ENCODE assay signal across 1 cellular context in the genomic region with DNA sequence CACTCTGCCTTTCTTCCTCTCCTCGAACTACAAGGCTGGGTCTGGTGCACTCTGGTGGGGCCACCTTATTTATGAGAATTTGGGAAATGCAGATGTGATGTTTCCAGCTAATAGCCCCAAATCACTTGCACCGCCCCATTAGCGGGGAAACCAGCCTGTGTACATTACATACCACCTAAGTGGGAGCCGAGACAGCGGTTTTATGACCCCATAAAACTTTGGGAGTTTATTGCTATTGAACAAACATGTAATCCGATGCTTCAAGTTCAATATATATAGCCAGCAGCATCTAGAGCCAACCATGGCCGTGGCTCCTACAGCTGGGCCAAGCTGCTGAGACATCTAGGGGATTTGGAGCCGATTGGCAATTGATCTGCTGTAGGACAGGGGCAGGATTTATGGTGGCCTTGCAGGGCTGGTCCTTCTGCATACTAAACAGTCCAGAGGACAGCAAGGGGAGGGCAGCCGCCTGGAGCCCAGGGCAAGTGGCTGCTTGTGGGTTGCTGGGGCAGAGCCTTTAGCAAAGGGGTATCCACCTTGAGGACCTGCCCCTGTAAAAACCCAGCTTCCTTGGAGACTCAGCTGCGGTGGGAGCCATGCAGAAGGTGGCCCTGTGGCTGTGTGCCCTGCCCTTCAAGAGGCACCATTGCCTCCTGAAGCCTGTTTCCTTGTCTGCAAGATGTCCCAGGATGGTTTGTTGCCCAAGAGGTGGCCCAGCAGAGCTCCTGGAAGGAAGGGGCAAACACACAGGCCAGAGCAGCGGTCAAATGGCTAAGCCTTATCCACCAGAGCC.
TF ChIP-seq lines count a peak whose summit lies in the region.

No MANE protein-coding gene starts in this region.

TF ChIP-seq in HEK293, 187 proteins besides CTCF, POLR2A, EP300 and RAD21 (continued from another document and continues in another):
- TF ChIP-seq, protein P1, sequence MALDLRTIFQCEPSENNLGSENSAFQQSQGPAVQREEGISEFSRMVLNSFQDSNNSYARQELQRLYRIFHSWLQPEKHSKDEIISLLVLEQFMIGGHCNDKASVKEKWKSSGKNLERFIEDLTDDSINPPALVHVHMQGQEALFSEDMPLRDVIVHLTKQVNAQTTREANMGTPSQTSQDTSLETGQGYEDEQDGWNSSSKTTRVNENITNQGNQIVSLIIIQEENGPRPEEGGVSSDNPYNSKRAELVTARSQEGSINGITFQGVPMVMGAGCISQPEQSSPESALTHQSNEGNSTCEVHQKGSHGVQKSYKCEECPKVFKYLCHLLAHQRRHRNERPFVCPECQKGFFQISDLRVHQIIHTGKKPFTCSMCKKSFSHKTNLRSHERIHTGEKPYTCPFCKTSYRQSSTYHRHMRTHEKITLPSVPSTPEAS (tag by site-specific recombination; IDR thresholded peaks at IDR 0.05), result no peak
- TF ChIP-seq ZIC2 (tag by site-specific recombination; IDR thresholded peaks at IDR 0.05) (peak; percentile 64), ZNF76 (tag by site-specific recombination; IDR thresholded peaks at IDR 0.05; ENCODE audit: borderline replicate concordance, low read depth) (no peak), ZNF416 (tag by site-specific recombination; IDR thresholded peaks at IDR 0.05) (no peak), IKZF3 (tag by site-specific recombination; IDR thresholded peaks at IDR 0.05) (peak; percentile 93), ZNF174 (tag by site-specific recombination; IDR thresholded peaks at IDR 0.05) (no peak), ZNF701 (tag by site-specific recombination; IDR thresholded peaks at IDR 0.05) (no peak), ZNF473 (tag by site-specific recombination; IDR thresholded peaks at IDR 0.05) (no peak), ZNF341 (tag by site-specific recombination; IDR thresholded peaks at IDR 0.05; ENCODE audit: low read depth) (peak; percentile 61), ZXDB (tag by site-specific recombination; IDR thresholded peaks at IDR 0.05) (peak; percentile 64), ZNF335 (tag by site-specific recombination; conservative IDR thresholded peaks at IDR 0.05) (no peak), ZNF544 (tag by site-specific recombination; IDR thresholded peaks at IDR 0.05) (no peak), ZNF132 (tag by site-specific recombination; IDR thresholded peaks at IDR 0.05; ENCODE audit: borderline replicate concordance) (no peak)
- TF ChIP-seq, protein P2, sequence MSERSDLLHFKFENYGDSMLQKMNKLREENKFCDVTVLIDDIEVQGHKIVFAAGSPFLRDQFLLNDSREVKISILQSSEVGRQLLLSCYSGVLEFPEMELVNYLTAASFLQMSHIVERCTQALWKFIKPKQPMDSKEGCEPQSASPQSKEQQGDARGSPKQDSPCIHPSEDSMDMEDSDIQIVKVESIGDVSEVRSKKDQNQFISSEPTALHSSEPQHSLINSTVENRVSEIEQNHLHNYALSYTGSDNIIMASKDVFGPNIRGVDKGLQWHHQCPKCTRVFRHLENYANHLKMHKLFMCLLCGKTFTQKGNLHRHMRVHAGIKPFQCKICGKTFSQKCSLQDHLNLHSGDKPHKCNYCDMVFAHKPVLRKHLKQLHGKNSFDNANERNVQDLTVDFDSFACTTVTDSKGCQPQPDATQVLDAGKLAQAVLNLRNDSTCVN (tag by site-specific recombination; optimal IDR thresholded peaks at IDR 0.05), result no peak
- TF ChIP-seq, protein P3, sequence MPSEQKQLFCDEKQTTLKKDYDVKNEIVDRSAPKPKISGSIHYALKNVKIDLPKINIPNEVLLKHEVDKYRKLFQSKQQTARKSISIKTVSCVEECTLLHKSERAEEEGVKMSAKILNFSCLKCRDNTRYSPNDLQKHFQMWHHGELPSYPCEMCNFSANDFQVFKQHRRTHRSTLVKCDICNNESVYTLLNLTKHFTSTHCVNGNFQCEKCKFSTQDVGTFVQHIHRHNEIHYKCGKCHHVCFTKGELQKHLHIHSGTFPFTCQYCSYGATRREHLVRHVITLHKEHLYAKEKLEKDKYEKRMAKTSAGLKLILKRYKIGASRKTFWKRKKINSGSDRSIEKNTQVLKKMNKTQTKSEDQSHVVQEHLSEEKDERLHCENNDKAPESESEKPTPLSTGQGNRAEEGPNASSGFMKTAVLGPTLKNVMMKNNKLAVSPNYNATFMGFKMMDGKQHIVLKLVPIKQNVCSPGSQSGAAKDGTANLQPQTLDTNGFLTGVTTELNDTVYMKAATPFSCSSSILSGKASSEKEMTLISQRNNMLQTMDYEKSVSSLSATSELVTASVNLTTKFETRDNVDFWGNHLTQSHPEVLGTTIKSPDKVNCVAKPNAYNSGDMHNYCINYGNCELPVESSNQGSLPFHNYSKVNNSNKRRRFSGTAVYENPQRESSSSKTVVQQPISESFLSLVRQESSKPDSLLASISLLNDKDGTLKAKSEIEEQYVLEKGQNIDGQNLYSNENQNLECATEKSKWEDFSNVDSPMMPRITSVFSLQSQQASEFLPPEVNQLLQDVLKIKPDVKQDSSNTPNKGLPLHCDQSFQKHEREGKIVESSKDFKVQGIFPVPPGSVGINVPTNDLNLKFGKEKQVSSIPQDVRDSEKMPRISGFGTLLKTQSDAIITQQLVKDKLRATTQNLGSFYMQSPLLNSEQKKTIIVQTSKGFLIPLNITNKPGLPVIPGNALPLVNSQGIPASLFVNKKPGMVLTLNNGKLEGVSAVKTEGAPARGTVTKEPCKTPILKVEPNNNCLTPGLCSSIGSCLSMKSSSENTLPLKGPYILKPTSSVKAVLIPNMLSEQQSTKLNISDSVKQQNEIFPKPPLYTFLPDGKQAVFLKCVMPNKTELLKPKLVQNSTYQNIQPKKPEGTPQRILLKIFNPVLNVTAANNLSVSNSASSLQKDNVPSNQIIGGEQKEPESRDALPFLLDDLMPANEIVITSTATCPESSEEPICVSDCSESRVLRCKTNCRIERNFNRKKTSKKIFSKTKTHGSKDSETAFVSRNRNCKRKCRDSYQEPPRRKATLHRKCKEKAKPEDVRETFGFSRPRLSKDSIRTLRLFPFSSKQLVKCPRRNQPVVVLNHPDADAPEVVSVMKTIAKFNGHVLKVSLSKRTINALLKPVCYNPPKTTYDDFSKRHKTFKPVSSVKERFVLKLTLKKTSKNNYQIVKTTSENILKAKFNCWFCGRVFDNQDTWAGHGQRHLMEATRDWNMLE (tag by site-specific recombination; conservative IDR thresholded peaks at IDR 0.05; ENCODE audit: low read depth), result no peak
- TF ChIP-seq, protein P4, sequence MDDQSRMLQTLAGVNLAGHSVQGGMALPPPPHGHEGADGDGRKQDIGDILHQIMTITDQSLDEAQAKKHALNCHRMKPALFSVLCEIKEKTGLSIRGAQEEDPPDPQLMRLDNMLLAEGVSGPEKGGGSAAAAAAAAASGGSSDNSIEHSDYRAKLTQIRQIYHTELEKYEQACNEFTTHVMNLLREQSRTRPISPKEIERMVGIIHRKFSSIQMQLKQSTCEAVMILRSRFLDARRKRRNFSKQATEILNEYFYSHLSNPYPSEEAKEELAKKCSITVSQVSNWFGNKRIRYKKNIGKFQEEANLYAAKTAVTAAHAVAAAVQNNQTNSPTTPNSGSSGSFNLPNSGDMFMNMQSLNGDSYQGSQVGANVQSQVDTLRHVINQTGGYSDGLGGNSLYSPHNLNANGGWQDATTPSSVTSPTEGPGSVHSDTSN (CRISPR knock-in tag; IDR thresholded peaks at IDR 0.05), result no peak
- TF ChIP-seq, protein P5, sequence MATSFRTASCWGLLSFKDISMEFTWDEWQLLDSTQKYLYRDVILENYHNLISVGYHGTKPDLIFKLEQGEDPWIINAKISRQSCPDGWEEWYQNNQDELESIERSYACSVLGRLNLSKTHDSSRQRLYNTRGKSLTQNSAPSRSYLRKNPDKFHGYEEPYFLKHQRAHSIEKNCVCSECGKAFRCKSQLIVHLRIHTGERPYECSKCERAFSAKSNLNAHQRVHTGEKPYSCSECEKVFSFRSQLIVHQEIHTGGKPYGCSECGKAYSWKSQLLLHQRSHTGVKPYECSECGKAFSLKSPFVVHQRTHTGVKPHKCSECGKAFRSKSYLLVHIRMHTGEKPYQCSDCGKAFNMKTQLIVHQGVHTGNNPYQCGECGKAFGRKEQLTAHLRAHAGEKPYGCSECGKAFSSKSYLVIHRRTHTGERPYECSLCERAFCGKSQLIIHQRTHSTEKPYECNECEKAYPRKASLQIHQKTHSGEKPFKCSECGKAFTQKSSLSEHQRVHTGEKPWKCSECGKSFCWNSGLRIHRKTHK (tag by site-specific recombination; IDR thresholded peaks at IDR 0.05), result no peak
- TF ChIP-seq, protein P6, sequence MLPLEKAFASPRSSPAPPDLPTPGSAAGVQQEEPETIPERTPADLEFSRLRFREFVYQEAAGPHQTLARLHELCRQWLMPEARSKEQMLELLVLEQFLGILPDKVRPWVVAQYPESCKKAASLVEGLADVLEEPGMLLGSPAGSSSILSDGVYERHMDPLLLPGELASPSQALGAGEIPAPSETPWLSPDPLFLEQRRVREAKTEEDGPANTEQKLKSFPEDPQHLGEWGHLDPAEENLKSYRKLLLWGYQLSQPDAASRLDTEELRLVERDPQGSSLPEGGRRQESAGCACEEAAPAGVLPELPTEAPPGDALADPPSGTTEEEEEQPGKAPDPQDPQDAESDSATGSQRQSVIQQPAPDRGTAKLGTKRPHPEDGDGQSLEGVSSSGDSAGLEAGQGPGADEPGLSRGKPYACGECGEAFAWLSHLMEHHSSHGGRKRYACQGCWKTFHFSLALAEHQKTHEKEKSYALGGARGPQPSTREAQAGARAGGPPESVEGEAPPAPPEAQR (tag by site-specific recombination; IDR thresholded peaks at IDR 0.05), result no peak
- TF ChIP-seq, protein P7, sequence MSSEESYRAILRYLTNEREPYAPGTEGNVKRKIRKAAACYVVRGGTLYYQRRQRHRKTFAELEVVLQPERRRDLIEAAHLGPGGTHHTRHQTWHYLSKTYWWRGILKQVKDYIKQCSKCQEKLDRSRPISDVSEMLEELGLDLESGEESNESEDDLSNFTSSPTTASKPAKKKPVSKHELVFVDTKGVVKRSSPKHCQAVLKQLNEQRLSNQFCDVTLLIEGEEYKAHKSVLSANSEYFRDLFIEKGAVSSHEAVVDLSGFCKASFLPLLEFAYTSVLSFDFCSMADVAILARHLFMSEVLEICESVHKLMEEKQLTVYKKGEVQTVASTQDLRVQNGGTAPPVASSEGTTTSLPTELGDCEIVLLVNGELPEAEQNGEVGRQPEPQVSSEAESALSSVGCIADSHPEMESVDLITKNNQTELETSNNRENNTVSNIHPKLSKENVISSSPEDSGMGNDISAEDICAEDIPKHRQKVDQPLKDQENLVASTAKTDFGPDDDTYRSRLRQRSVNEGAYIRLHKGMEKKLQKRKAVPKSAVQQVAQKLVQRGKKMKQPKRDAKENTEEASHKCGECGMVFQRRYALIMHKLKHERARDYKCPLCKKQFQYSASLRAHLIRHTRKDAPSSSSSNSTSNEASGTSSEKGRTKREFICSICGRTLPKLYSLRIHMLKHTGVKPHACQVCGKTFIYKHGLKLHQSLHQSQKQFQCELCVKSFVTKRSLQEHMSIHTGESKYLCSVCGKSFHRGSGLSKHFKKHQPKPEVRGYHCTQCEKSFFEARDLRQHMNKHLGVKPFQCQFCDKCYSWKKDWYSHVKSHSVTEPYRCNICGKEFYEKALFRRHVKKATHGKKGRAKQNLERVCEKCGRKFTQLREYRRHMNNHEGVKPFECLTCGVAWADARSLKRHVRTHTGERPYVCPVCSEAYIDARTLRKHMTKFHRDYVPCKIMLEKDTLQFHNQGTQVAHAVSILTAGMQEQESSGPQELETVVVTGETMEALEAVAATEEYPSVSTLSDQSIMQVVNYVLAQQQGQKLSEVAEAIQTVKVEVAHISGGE (tag by site-specific recombination; conservative IDR thresholded peaks at IDR 0.05; ENCODE audit: low read depth), result no peak
- TF ChIP-seq, protein P8, sequence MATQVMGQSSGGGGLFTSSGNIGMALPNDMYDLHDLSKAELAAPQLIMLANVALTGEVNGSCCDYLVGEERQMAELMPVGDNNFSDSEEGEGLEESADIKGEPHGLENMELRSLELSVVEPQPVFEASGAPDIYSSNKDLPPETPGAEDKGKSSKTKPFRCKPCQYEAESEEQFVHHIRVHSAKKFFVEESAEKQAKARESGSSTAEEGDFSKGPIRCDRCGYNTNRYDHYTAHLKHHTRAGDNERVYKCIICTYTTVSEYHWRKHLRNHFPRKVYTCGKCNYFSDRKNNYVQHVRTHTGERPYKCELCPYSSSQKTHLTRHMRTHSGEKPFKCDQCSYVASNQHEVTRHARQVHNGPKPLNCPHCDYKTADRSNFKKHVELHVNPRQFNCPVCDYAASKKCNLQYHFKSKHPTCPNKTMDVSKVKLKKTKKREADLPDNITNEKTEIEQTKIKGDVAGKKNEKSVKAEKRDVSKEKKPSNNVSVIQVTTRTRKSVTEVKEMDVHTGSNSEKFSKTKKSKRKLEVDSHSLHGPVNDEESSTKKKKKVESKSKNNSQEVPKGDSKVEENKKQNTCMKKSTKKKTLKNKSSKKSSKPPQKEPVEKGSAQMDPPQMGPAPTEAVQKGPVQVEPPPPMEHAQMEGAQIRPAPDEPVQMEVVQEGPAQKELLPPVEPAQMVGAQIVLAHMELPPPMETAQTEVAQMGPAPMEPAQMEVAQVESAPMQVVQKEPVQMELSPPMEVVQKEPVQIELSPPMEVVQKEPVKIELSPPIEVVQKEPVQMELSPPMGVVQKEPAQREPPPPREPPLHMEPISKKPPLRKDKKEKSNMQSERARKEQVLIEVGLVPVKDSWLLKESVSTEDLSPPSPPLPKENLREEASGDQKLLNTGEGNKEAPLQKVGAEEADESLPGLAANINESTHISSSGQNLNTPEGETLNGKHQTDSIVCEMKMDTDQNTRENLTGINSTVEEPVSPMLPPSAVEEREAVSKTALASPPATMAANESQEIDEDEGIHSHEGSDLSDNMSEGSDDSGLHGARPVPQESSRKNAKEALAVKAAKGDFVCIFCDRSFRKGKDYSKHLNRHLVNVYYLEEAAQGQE (tag by site-specific recombination; IDR thresholded peaks at IDR 0.05), result no peak
- TF ChIP-seq, protein P9, sequence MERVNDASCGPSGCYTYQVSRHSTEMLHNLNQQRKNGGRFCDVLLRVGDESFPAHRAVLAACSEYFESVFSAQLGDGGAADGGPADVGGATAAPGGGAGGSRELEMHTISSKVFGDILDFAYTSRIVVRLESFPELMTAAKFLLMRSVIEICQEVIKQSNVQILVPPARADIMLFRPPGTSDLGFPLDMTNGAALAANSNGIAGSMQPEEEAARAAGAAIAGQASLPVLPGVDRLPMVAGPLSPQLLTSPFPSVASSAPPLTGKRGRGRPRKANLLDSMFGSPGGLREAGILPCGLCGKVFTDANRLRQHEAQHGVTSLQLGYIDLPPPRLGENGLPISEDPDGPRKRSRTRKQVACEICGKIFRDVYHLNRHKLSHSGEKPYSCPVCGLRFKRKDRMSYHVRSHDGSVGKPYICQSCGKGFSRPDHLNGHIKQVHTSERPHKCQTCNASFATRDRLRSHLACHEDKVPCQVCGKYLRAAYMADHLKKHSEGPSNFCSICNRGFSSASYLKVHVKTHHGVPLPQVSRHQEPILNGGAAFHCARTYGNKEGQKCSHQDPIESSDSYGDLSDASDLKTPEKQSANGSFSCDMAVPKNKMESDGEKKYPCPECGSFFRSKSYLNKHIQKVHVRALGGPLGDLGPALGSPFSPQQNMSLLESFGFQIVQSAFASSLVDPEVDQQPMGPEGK (tag by site-specific recombination; IDR thresholded peaks at IDR 0.05), result peak; percentile 53; the same call in 1 of the 2 replicates
- TF ChIP-seq, protein P10, sequence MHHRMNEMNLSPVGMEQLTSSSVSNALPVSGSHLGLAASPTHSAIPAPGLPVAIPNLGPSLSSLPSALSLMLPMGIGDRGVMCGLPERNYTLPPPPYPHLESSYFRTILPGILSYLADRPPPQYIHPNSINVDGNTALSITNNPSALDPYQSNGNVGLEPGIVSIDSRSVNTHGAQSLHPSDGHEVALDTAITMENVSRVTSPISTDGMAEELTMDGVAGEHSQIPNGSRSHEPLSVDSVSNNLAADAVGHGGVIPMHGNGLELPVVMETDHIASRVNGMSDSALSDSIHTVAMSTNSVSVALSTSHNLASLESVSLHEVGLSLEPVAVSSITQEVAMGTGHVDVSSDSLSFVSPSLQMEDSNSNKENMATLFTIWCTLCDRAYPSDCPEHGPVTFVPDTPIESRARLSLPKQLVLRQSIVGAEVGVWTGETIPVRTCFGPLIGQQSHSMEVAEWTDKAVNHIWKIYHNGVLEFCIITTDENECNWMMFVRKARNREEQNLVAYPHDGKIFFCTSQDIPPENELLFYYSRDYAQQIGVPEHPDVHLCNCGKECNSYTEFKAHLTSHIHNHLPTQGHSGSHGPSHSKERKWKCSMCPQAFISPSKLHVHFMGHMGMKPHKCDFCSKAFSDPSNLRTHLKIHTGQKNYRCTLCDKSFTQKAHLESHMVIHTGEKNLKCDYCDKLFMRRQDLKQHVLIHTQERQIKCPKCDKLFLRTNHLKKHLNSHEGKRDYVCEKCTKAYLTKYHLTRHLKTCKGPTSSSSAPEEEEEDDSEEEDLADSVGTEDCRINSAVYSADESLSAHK (tag by site-specific recombination; IDR thresholded peaks at IDR 0.05), result peak; percentile 83
